ENCODE assay signal across 8 cellular contexts in genomic region chr22:36180038-36180880, GRCh38. TPM values are rescaled to one million over a fixed set of nuclear protein-coding genes. Genes with fewer than 3 reads are reported as not detected.
DNase-seq lines count a peak whose midpoint lies in the region; ATAC-seq and TF ChIP-seq lines count a peak whose summit lies in the region.

No MANE protein-coding gene starts in this region.

- H3K27me3 ChIP-seq in SJCRH30, result no peaks in the 10 kb centered on the region
- H3K27me3 ChIP-seq in gastroesophageal sphincter, result no peaks in the 10 kb centered on the region
- no peaks in the 10 kb centered on the region for H3K27me3 ChIP-seq in thyroid gland

- H3K4me1 ChIP-seq in SJCRH30, result no peaks in the 10 kb centered on the region
- peaks cover 0 to 12% (median 0%) of the 10 kb centered on the region in 3 donors for H3K4me1 ChIP-seq in gastroesophageal sphincter
- peaks cover 0 to 13% of the 10 kb centered on the region in 2 donors for H3K4me1 ChIP-seq in thyroid gland

- H3K9me3 Mint-ChIP-seq in osteocyte (ENCODE audit: unreplicated experiment), result no peaks in the 10 kb centered on the region

- no peak overlapping the region for H3K27ac ChIP-seq in C4-2B
- H3K27ac ChIP-seq in SJCRH30, result no peak overlapping the region
- no peak overlapping the region for H3K27ac ChIP-seq in gastroesophageal sphincter
- no peak overlapping the region for H3K27ac ChIP-seq in thyroid gland

- no peaks in the 10 kb centered on the region for H3K36me3 ChIP-seq in SJCRH30
- H3K36me3 ChIP-seq in gastroesophageal sphincter, result no peaks in the 10 kb centered on the region
- no peaks in the 10 kb centered on the region for H3K36me3 ChIP-seq in thyroid gland

- WGBS in gastroesophageal sphincter (ENCODE audit: low coverage in 1 of 2), 2 donors, result 72 to 74% methylated on average over 4 to 7 of the region's 22 CpGs
- 57 to 70% methylated on average over 21 to 22 of the region's 22 CpGs for WGBS in thyroid gland, 2 donors

- no peaks in the 10 kb centered on the region for H3K4me1 Mint-ChIP-seq in osteocyte (ENCODE audit: unreplicated experiment)

- DNase-seq in HFF-Myc (ENCODE audit: extremely low read depth, low read depth) (no peak), SJCRH30 (peak; percentile 66 to 81), osteocyte (ENCODE audit: extremely low spot score, unreplicated experiment) (peak; percentile 93), thyroid gland (peak; percentile 79 to 85)
- peak; percentile 94 for DNase-seq in activated effector memory CD4-positive, alpha-beta T cell treated with anti-CD3 and anti-CD28 coated beads, Interleukin-2, amount 50 U/mL, for 16 hours

- H3K4me3 Mint-ChIP-seq in osteocyte (ENCODE audit: unreplicated experiment), result no peak overlapping the region

- H3K27me3 Mint-ChIP-seq in osteocyte (ENCODE audit: unreplicated experiment), result peaks cover 16% of the 10 kb centered on the region

- TF ChIP-seq EP300 in gastroesophageal sphincter (IDR thresholded peaks at IDR 0.05), result no peak

- TF ChIP-seq CTCF in C4-2B (conservative IDR thresholded peaks at IDR 0.05), result peak; percentile 89
- TF ChIP-seq CTCF in HFF-Myc (IDR thresholded peaks at IDR 0.05; ENCODE audit: low read depth, low read length, missing control alignments), result peak; percentile 85
- peak; percentile 84 to 94 (median 90) for TF ChIP-seq CTCF in gastroesophageal sphincter (IDR thresholded peaks at IDR 0.05)
- peak; percentile 87 for TF ChIP-seq CTCF in osteocyte (IDR thresholded peaks at IDR 0.05)
- peak; percentile 63 to 90 (median 70) for TF ChIP-seq CTCF in thyroid gland (IDR thresholded peaks at IDR 0.05)

- H3K9me3 ChIP-seq in SJCRH30 (replicated peaks) (no peaks in the 10 kb centered on the region), gastroesophageal sphincter (no peaks in the 10 kb centered on the region), thyroid gland (no peaks in the 10 kb centered on the region)

- intact Hi-C loops in thyroid gland (cut with DNase I), result loop anchor here (5.0 kb wide), 1 partner anchor 33 kb away; no protein-coding TSS in a partner anchor

- H3K4me3 ChIP-seq in HFF-Myc (replicated peaks; ENCODE audit: low read depth, low read length) (no peak overlapping the region), SJCRH30 (no peak overlapping the region), gastroesophageal sphincter (no peak overlapping the region), thyroid gland (replicated peaks in 1 of 3) (no peak overlapping the region)

- ATAC-seq in gastroesophageal sphincter (peak; percentile 89), GM18907 (IDR thresholded peaks at IDR 0.05; ENCODE audit: unreplicated experiment) (no peak)

- H3K27ac Mint-ChIP-seq in osteocyte (ENCODE audit: unreplicated experiment), result no peak overlapping the region

- no peaks in the 10 kb centered on the region for H3K36me3 Mint-ChIP-seq in osteocyte (ENCODE audit: unreplicated experiment)

- no peak for TF ChIP-seq POLR2A in gastroesophageal sphincter (IDR thresholded peaks at IDR 0.05)
- no peak for TF ChIP-seq POLR2A in thyroid gland (IDR thresholded peaks at IDR 0.05)

RNA-seq across cellular contexts. Expression of gene APOL3, which starts 19.7 kb away (rescaled TPM):
- 0.08 TPM in 1 of 2 replicates, not detected in the other for total RNA-seq in SJCRH30 (2014; rRNA removed; shearing (Covaris generic))
- total RNA-seq in gastroesophageal sphincter (10 to 100 TPM; 35.5 to 80.5 (median 41.6) TPM), osteocyte (10.1 and 10.8 TPM in 2 replicates), thyroid gland (10 to 100 TPM; 23.3 to 91.9 (median 59.9) TPM)

RNA-seq across cellular contexts. Expression of gene APOL4, which starts 21.4 kb away (rescaled TPM):
- total RNA-seq in SJCRH30 (2014; rRNA removed; shearing (Covaris generic)), result 0.10 TPM in 1 of 2 replicates, not detected in the other
- 10 to 100 TPM in 1 of 4 donors, 1 to 10 TPM in 3; 1.1 to 18.8 (median 5.4) TPM for total RNA-seq in gastroesophageal sphincter
- 0.13 TPM in 1 of 2 replicates, not detected in the other for total RNA-seq in osteocyte
- 10 to 100 TPM in 1 of 4 donors, 1 to 10 TPM in 2, not detected in 1; 5.8 to 16.1 (median 7.5) TPM for total RNA-seq in thyroid gland

RNA-seq across cellular contexts. Expression of gene APOL2, which starts 59.1 kb away (rescaled TPM):
- total RNA-seq in SJCRH30 (2014; rRNA removed; shearing (Covaris generic)), result 1.1 and 1.9 TPM in 2 replicates
- 10 to 100 TPM; 29.1 to 40.9 (median 35.0) TPM for total RNA-seq in gastroesophageal sphincter
- 53.5 and 59.9 TPM in 2 replicates for total RNA-seq in osteocyte
- 10 to 100 TPM; 31.1 to 45.6 (median 35.6) TPM for total RNA-seq in thyroid gland

Comparison
In these comparisons a context has a peak if more than half of its experiments do, and no peak if none do; other contexts are left out.
1. RNA of gene APOL3, which starts 19.7 kb away (total RNA-seq): 23.3 to 91.9 TPM in thyroid gland, 35.5 to 80.5 TPM in gastroesophageal sphincter and 10.1 to 10.8 TPM in osteocyte; 0.08 TPM in SJCRH30; every median in the first group is over 10 times any median in the second.
2. RNA of gene APOL2, which starts 59.1 kb away (total RNA-seq): 53.5 to 59.9 TPM in osteocyte, 31.1 to 45.6 TPM in thyroid gland and 29.1 to 40.9 TPM in gastroesophageal sphincter; 1.1 to 1.9 TPM in SJCRH30; every median in the first group is over 10 times any median in the second.
3. Peak in every context shown above with its lines, with median percentiles within 50 percentile points of each other: CTCF ChIP-seq.